ENCODE assay signal across 9 cellular contexts in genomic region chr2:17643031-17643615, GRCh38.
DNase-seq lines count a peak whose midpoint lies in the region; ATAC-seq and TF ChIP-seq lines count a peak whose summit lies in the region.
"Had no signal": no experiment of that assay in that cellular context is flagged by ENCODE, and none has a peak within 500 bp of the region (broad histone marks: within the 10 kb centered on the region; RNA-seq: fewer than 3 reads in every experiment).

No MANE protein-coding gene starts in this region.

- no peaks in the 10 kb centered on the region for H3K36me3 Mint-ChIP-seq in dendritic cell treated with granulocyte-macrophage colony-stimulating factor and Interleukin-4, amounts not matched to agents 40 ng/mL and 50 ng/mL, for 4 days (ENCODE audit: low read depth)
- no peaks in the 10 kb centered on the region for H3K36me3 Mint-ChIP-seq in osteocyte (ENCODE audit: unreplicated experiment)

- no peak overlapping the region for H3K4me3 Mint-ChIP-seq in dendritic cell treated with granulocyte-macrophage colony-stimulating factor and Interleukin-4, amounts not matched to agents 40 ng/mL and 50 ng/mL, for 4 days
- H3K4me3 Mint-ChIP-seq in osteocyte (ENCODE audit: unreplicated experiment): no peak overlapping the region
- H3K4me3 Mint-ChIP-seq: central memory CD8-positive, alpha-beta T cell had no signal

- H3K4me1 Mint-ChIP-seq in dendritic cell treated with granulocyte-macrophage colony-stimulating factor and Interleukin-4, amounts not matched to agents 40 ng/mL and 50 ng/mL, for 4 days (ENCODE audit: low read depth): peaks cover 44% of the 10 kb centered on the region
- peaks cover 25% of the 10 kb centered on the region for H3K4me1 Mint-ChIP-seq in osteocyte (ENCODE audit: unreplicated experiment)
- H3K4me1 Mint-ChIP-seq: central memory CD8-positive, alpha-beta T cell had no signal

- H3K27me3 Mint-ChIP-seq in dendritic cell treated with granulocyte-macrophage colony-stimulating factor and Interleukin-4, amounts not matched to agents 40 ng/mL and 50 ng/mL, for 4 days: no peaks in the 10 kb centered on the region
- H3K27me3 Mint-ChIP-seq in osteocyte (ENCODE audit: unreplicated experiment): no peaks in the 10 kb centered on the region
- H3K27me3 Mint-ChIP-seq: central memory CD8-positive, alpha-beta T cell had no signal

- ATAC-seq in HG03460 (IDR thresholded peaks at IDR 0.05; ENCODE audit: unreplicated experiment): no peak
- no peak for ATAC-seq in HG03342 (IDR thresholded peaks at IDR 0.05; ENCODE audit: unreplicated experiment)

- H3K27ac Mint-ChIP-seq in dendritic cell treated with granulocyte-macrophage colony-stimulating factor and Interleukin-4, amounts not matched to agents 40 ng/mL and 50 ng/mL, for 4 days: peak overlapping the region; percentile 78
- peak overlapping the region; percentile 60 for H3K27ac Mint-ChIP-seq in osteocyte (ENCODE audit: unreplicated experiment)

- no peaks in the 10 kb centered on the region for H3K9me3 Mint-ChIP-seq in dendritic cell treated with granulocyte-macrophage colony-stimulating factor and Interleukin-4, amounts not matched to agents 40 ng/mL and 50 ng/mL, for 4 days
- H3K9me3 Mint-ChIP-seq in osteocyte (ENCODE audit: unreplicated experiment): no peaks in the 10 kb centered on the region
- H3K9me3 Mint-ChIP-seq: central memory CD8-positive, alpha-beta T cell had no signal

- DNase-seq in EL (peak; percentile 91), MV-4-11 (lab: John Stamatoyannopoulos, UW) (peak; percentile 88), osteocyte (ENCODE audit: extremely low spot score, unreplicated experiment) (peak; percentile 60), NCI-H2029 treated with DMSO at 0.1 percent for 48 hours (lab: John Stamatoyannopoulos, UW) (no peak), NCI-H82 (lab: John Stamatoyannopoulos, UW) (no peak)

- intact Hi-C loops in dendritic cell treated with granulocyte-macrophage colony-stimulating factor and Interleukin-4, amounts not matched to agents 40 ng/mL and 50 ng/mL, for 4 days (cut with micrococcal nuclease): no loop called here

- no peak for TF ChIP-seq CTCF in osteocyte (IDR thresholded peaks at IDR 0.05)

Comparison
In these comparisons a context has a peak if more than half of its experiments do, and no peak if none do; other contexts are left out.
1. DNase-seq: peak in EL (single experiment), MV-4-11 (single experiment) and osteocyte (single experiment); none in NCI-H2029 treated with DMSO at 0.1 percent for 48 hours (single experiment) and NCI-H82 (single experiment).